ENCODE assay signal across 19 cellular contexts in the genomic region with DNA sequence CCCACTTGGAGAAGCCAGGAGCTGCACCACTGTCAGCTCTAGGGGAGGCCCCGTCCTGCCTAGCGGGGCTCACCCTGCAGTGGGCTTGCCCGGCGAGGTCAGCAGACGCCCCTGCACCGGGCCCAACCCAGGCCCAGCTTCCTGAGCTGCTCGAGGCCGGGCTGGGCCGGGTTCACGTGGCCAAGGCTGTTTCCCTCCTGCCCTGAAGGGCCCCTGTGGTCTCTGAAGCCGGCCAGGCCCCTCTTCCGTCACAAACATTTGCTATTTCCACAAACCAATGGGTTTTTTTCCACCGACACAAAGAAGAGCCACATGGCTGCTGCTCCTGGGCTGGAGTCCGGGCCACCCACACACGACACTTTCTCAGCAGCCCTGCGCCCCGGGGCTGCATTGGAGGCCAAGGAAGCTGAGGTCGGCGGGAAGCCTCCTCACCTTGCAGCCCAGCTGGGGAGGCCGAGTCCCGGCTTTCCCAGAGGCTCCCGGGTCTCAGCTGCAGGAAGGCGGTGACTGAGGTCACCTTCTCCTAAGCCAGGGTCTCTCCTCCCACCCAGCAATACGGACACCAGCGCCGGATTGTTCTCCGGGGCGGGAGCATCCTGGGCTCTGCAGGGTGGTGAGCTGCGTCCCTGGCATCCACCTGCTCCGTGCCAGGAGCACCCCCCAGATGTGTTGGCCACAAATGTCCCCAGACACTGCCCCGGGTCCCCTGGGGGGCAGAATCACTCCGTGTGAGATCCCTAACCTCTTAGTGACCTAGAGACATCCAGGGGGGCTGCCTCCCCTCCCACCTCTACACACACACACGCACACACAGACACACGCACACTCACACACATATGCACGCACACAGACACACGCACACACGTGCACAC.
DNase-seq lines count a peak whose midpoint lies in the region; ATAC-seq, FAIRE-seq and TF ChIP-seq lines count a peak whose summit lies in the region.
"Had no signal": no experiment of that assay in that cellular context is flagged by ENCODE, and none has a peak within 500 bp of the region (broad histone marks: within the 10 kb centered on the region; RNA-seq: fewer than 3 reads in every experiment).

No MANE protein-coding gene starts in this region.

- peak; percentile 50 for DNase-seq in H7
- DNase-seq in activated B cell treated with CpG ODN at 0.5 μM for 24 hours = no peak
- DNase-seq in islet precursor cell = peak; percentile 77
- DNase-seq in sigmoid colon = peak; percentile 63
- no peak for DNase-seq in activated CD4-positive, alpha-beta T cell treated with anti-CD3 and anti-CD28 coated beads for 4 hours
- DNase-seq in DMS79 (lab: John Stamatoyannopoulos, UW) = no peak
- DNase-seq in RCC 7860 (ENCODE audit: low spot score) = no peak
- DNase-seq: activated CD8-positive, alpha-beta memory T cell treated with anti-CD3 and anti-CD28 coated beads for 24 hours; activated effector memory CD4-positive, alpha-beta T cell treated with Interleukin-2 at 50 U/mL for 16 hours; hippocampal formation; left cardiac atrium; naive B cell; NCI-H1930; NCI-H524; OCI-M1; SK-N-SH; testis had no signal

- H3K27me3 ChIP-seq in H7 (ENCODE audit: control insufficient read depth, insufficient read depth, low read length) (no peaks in the 10 kb centered on the region), sigmoid colon (no peaks in the 10 kb centered on the region)
- H3K27me3 ChIP-seq: testis had no signal

- no peak for TF ChIP-seq POLR2A in sigmoid colon (IDR thresholded peaks at IDR 0.05)

- no peaks in the 10 kb centered on the region for H3K27me3 Mint-ChIP-seq in activated B cell treated with CpG ODN at 0.5 μM for 24 hours
- H3K27me3 Mint-ChIP-seq: naive B cell had no signal

- intact Hi-C loops in activated B cell treated with CpG ODN at 0.5 μM for 24 hours (cut with micrococcal nuclease) = no loop called here
- intact Hi-C loops in sigmoid colon (cut with DNase I) = no loop called here

- H3K27ac ChIP-seq in sigmoid colon = no peak overlapping the region
- H3K27ac ChIP-seq: testis had no signal

- H3K36me3 Mint-ChIP-seq in activated B cell treated with CpG ODN at 0.5 μM for 24 hours (ENCODE audit: low read depth) = peaks cover 19% of the 10 kb centered on the region
- H3K36me3 Mint-ChIP-seq: naive B cell had no signal

- no peak overlapping the region for H3K4me3 ChIP-seq in H7 (ENCODE audit: insufficient read depth, low read depth, low read length)
- no peak overlapping the region for H3K4me3 ChIP-seq in sigmoid colon
- H3K4me3 ChIP-seq: testis had no signal

- no peak for TF ChIP-seq CTCF in activated B cell treated with CpG ODN at 0.5 μM for 24 hours (IDR thresholded peaks at IDR 0.05)
- no peak for TF ChIP-seq CTCF in sigmoid colon (IDR thresholded peaks at IDR 0.05)

- CTCF ChIA-PET in activated B cell treated with CpG ODN at 0.5 μM for 24 hours (lab: Charles Lee) = no interaction called here

- H3K27ac Mint-ChIP-seq in activated B cell treated with CpG ODN at 0.5 μM for 24 hours = peak overlapping the region; percentile 59

- WGBS in sigmoid colon, 2 donors = 76 to 85% methylated on average over 37 of the region's 37 CpGs

- no peak for TF ChIP-seq EP300 in sigmoid colon (IDR thresholded peaks at IDR 0.05)

- POLR2A ChIA-PET in activated B cell treated with CpG ODN at 0.5 μM for 24 hours (lab: Charles Lee) = no interaction called here

- H3K4me1 Mint-ChIP-seq in activated B cell treated with CpG ODN at 0.5 μM for 24 hours = peaks cover 44% of the 10 kb centered on the region

- no peaks in the 10 kb centered on the region for H3K9me3 ChIP-seq in sigmoid colon
- H3K9me3 ChIP-seq: SK-N-SH, testis had no signal

- FAIRE-seq in RCC 7860 (lab: Jason Lieb, UNC) = no peak
- FAIRE-seq: astrocyte, TTC549 had no signal

- H3K9me3 Mint-ChIP-seq in activated B cell treated with CpG ODN at 0.5 μM for 24 hours = no peaks in the 10 kb centered on the region
- H3K9me3 Mint-ChIP-seq: naive B cell had no signal

- no peak for ATAC-seq in activated B cell treated with CpG ODN at 0.5 μM for 24 hours (ENCODE audit: low read depth)

- H3K36me3 ChIP-seq in H7 (replicated peaks; ENCODE audit: control insufficient read depth, insufficient read depth, low read length) (no peaks in the 10 kb centered on the region), sigmoid colon (no peaks in the 10 kb centered on the region)

- peaks cover 0 to 20% (median 7%) of the 10 kb centered on the region in 4 donors for H3K4me1 ChIP-seq in sigmoid colon
- H3K4me1 ChIP-seq: testis had no signal

- H3K4me3 Mint-ChIP-seq in activated B cell treated with CpG ODN at 0.5 μM for 24 hours = no peak overlapping the region

Comparison
In these comparisons a context has a peak if more than half of its experiments do, and no peak if none do; other contexts are left out.
1. DNase-seq: peak in H7 (single experiment), islet precursor cell (single experiment) and sigmoid colon (single experiment); none in activated B cell treated with CpG ODN at 0.5 μM for 24 hours (single experiment), activated CD4-positive, alpha-beta T cell treated with anti-CD3 and anti-CD28 coated beads for 4 hours (0 of 2), DMS79 (single experiment) and RCC 7860 (single experiment).